In genomic region chr1:56024155-56024554, GRCh38 we compare ENCODE assay signal across 25 cellular contexts.
"Had no signal": no experiment of that assay in that cellular context is flagged by ENCODE, and none has a peak within 500 bp of the region (broad histone marks: within the 10 kb centered on the region; RNA-seq: fewer than 3 reads in every experiment).

No MANE protein-coding gene starts in this region.

- DNase-seq: activated CD4-positive, alpha-beta memory T cell treated with anti-CD3 and anti-CD28 coated beads, Interleukin-2, amount 10 ng/mL, durations not matched to agents 7 days and 5 days; activated CD4-positive, alpha-beta T cell treated with anti-CD3 and anti-CD28 coated beads for 36 hours; activated CD4-positive, alpha-beta T cell treated with anti-CD3 and anti-CD28 coated beads, Interleukin-2, amount 50 U/mL, for 1 hour; activated gamma-delta T cell treated with Interleukin-2 at 50 U/mL for 16 hours; activated naive CD4-positive, alpha-beta T cell treated with anti-CD3 and anti-CD28 coated beads, Interleukin-2, amount 10 ng/mL, durations not matched to agents 7 days and 5 days; activated naive CD8-positive, alpha-beta T cell treated with anti-CD3 and anti-CD28 coated beads for 36 hours; activated T-cell treated with anti-CD3 and anti-CD28 coated beads for 4 hours; activated T-cell treated with anti-CD3 and anti-CD28 coated beads, Interleukin-2, amount 50 U/mL, for 72 hours; brain microvascular endothelial cell; caudate nucleus; MM.1S; NCI-H1105; NCI-H1436 treated with DMSO at 0.1 percent for 48 hours; NCI-H187; NCI-H2081; NCI-H510A treated with DMSO at 0.1 percent for 48 hours; NCI-H69; NK-92 treated with Interleukin-12 subunit alpha and Interleukin-12 subunit beta, amount 100 ng/mL, for 24 hours; Right ventricle myocardium superior; SJCRH30; SK-N-SH; T-helper 1 cell; WERI-Rb-1 had no signal

- H3K4me2 ChIP-seq: KMS-11, SK-N-SH had no signal

- H3K4me3 ChIP-seq: SJCRH30 had no signal

- H3K36me3 ChIP-seq: brain microvascular endothelial cell, SJCRH30, WERI-Rb-1 had no signal

- H3K4me1 Mint-ChIP-seq: activated CD4-positive, alpha-beta memory T cell treated with anti-CD3 and anti-CD28 coated beads, Interleukin-2, amount 10 ng/mL, durations not matched to agents 7 days and 5 days; activated CD4-positive, alpha-beta T cell treated with anti-CD3 and anti-CD28 coated beads for 36 hours; activated naive CD4-positive, alpha-beta T cell treated with anti-CD3 and anti-CD28 coated beads, Interleukin-2, amount 10 ng/mL, durations not matched to agents 7 days and 5 days; activated naive CD8-positive, alpha-beta T cell treated with anti-CD3 and anti-CD28 coated beads for 36 hours had no signal

- H3K9ac ChIP-seq: KMS-11, SK-N-SH had no signal

- H3K36me3 Mint-ChIP-seq: activated naive CD4-positive, alpha-beta T cell treated with anti-CD3 and anti-CD28 coated beads, Interleukin-2, amount 10 ng/mL, durations not matched to agents 7 days and 5 days; activated naive CD8-positive, alpha-beta T cell treated with anti-CD3 and anti-CD28 coated beads for 36 hours had no signal

- H3K9me2 ChIP-seq: SK-N-SH had no signal

- ATAC-seq: activated CD4-positive, alpha-beta T cell treated with anti-CD3 and anti-CD28 coated beads for 36 hours; activated T-cell treated with anti-CD3 and anti-CD28 coated beads, Interleukin-2, amount 50 U/mL, for 72 hours had no signal

- H3K9me3 Mint-ChIP-seq: activated naive CD8-positive, alpha-beta T cell treated with anti-CD3 and anti-CD28 coated beads for 36 hours had no signal

- H3K27me3 Mint-ChIP-seq: activated CD4-positive, alpha-beta memory T cell treated with anti-CD3 and anti-CD28 coated beads, Interleukin-2, amount 10 ng/mL, durations not matched to agents 7 days and 5 days; activated CD4-positive, alpha-beta T cell treated with anti-CD3 and anti-CD28 coated beads for 36 hours; activated naive CD4-positive, alpha-beta T cell treated with anti-CD3 and anti-CD28 coated beads, Interleukin-2, amount 10 ng/mL, durations not matched to agents 7 days and 5 days had no signal

- H3K27ac Mint-ChIP-seq: activated CD4-positive, alpha-beta memory T cell treated with anti-CD3 and anti-CD28 coated beads, Interleukin-2, amount 10 ng/mL, durations not matched to agents 7 days and 5 days; activated CD4-positive, alpha-beta T cell treated with anti-CD3 and anti-CD28 coated beads for 36 hours; activated naive CD4-positive, alpha-beta T cell treated with anti-CD3 and anti-CD28 coated beads, Interleukin-2, amount 10 ng/mL, durations not matched to agents 7 days and 5 days; activated naive CD8-positive, alpha-beta T cell treated with anti-CD3 and anti-CD28 coated beads for 36 hours; activated T-cell treated with anti-CD3 and anti-CD28 coated beads, Interleukin-2, amount 50 U/mL, for 72 hours; activated T-helper 2 cell treated with anti-CD3 and anti-CD28 coated beads, Interferon-gamma antibody, Interleukin-2, Interleukin-4, amounts not matched to agents 10 μg/mL and 5 μg/mL and 100 μg/mL, durations not matched to agents 14 hours and 24 hours and 36 hours had no signal

- H3K4me1 ChIP-seq: SJCRH30 had no signal

- H3K4me3 Mint-ChIP-seq: activated CD4-positive, alpha-beta memory T cell treated with anti-CD3 and anti-CD28 coated beads, Interleukin-2, amount 10 ng/mL, durations not matched to agents 7 days and 5 days; activated CD4-positive, alpha-beta T cell treated with anti-CD3 and anti-CD28 coated beads for 36 hours; activated naive CD4-positive, alpha-beta T cell treated with anti-CD3 and anti-CD28 coated beads, Interleukin-2, amount 10 ng/mL, durations not matched to agents 7 days and 5 days; activated naive CD8-positive, alpha-beta T cell treated with anti-CD3 and anti-CD28 coated beads for 36 hours; activated T-cell treated with anti-CD3 and anti-CD28 coated beads, Interleukin-2, amount 50 U/mL, for 72 hours had no signal

- H3K27ac ChIP-seq: brain microvascular endothelial cell, KMS-11, SJCRH30, WERI-Rb-1 had no signal

- H3K9me3 ChIP-seq: SJCRH30, SK-N-SH had no signal

- H3K27me3 ChIP-seq: brain microvascular endothelial cell, SJCRH30 had no signal
